8 cellular contexts compared by ENCODE assay signal in the genomic region with DNA sequence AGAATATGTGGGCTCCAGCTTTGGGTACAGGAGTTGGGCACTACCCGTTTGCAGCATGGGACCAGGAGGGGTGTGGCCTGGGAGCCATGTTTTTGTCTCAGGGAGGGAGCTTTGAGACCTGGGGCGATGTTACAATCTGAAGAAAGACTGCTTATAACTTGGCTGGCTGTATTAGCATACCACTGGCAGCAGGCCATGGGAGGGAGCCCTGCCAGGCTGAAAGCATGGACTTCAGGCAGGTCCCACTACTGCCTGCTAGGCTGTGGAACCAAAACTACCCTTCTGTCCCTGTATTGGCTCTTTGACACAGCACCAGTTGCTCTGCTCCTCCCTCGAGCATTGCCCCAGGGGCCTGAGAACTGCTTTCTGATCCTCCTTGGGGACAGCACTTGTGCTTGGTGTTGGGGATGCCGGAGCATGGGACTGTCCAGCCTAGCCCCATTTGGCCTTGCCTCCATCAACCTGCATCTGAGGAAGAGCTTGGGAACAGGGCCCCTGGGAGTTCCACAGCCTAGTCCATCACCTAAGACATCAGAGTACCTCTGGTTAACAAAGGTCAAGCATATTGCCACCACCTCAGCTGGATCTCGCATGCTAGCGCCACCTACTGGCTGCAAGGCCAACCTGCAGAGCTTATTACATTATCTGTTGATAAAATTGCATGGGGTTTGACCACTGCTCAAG.
DNase-seq lines count a peak whose midpoint lies in the region; ATAC-seq and TF ChIP-seq lines count a peak whose summit lies in the region.

No MANE protein-coding gene starts in this region.

- no peak overlapping the region for H3K27ac ChIP-seq in dorsolateral prefrontal cortex

- H3K9me3 Mint-ChIP-seq in activated naive CD4-positive, alpha-beta T cell treated with anti-CD3 and anti-CD28 coated beads for 36 hours, result peaks cover 20% of the 10 kb centered on the region
- peaks cover 19% of the 10 kb centered on the region for H3K9me3 Mint-ChIP-seq in neural crest cell

- no peaks in the 10 kb centered on the region for H3K27me3 ChIP-seq in dorsolateral prefrontal cortex

- ATAC-seq in HG03066 (IDR thresholded peaks at IDR 0.05; ENCODE audit: low read depth, unreplicated experiment), result peak; percentile 58
- no peak for ATAC-seq in GM18867 (IDR thresholded peaks at IDR 0.05; ENCODE audit: unreplicated experiment)

- no peak overlapping the region for H3K27ac Mint-ChIP-seq in activated naive CD4-positive, alpha-beta T cell treated with anti-CD3 and anti-CD28 coated beads for 36 hours
- no peak overlapping the region for H3K27ac Mint-ChIP-seq in neural crest cell (ENCODE audit: unreplicated experiment)

- peaks cover 1% of the 10 kb centered on the region for H3K36me3 Mint-ChIP-seq in activated naive CD4-positive, alpha-beta T cell treated with anti-CD3 and anti-CD28 coated beads for 36 hours (ENCODE audit: low read depth)
- H3K36me3 Mint-ChIP-seq in neural crest cell (ENCODE audit: low read depth), result peaks cover 35% of the 10 kb centered on the region

- H3K27me3 Mint-ChIP-seq in activated naive CD4-positive, alpha-beta T cell treated with anti-CD3 and anti-CD28 coated beads for 36 hours (ENCODE audit: low read depth), result no peaks in the 10 kb centered on the region
- H3K27me3 Mint-ChIP-seq in neural crest cell (ENCODE audit: low read depth), result no peaks in the 10 kb centered on the region

- peak; percentile 49 for DNase-seq in activated naive CD4-positive, alpha-beta T cell treated with anti-CD3 and anti-CD28 coated beads for 36 hours
- DNase-seq in activated naive CD4-positive, alpha-beta T cell (lab: John Stamatoyannopoulos, UW), result no peak
- DNase-seq in SKM-1 (lab: John Stamatoyannopoulos, UW; ENCODE audit: unreplicated experiment) (peak; percentile 4), dorsolateral prefrontal cortex (peak in 1 of 10 donors; percentile 35), neural crest cell (ENCODE audit: low read depth, low spot score) (peak; percentile 4), NCI-H2107 treated with DMSO at 0.1 percent for 48 hours (lab: John Stamatoyannopoulos, UW; ENCODE audit: unreplicated experiment) (no peak)

- TF ChIP-seq CTCF in dorsolateral prefrontal cortex (IDR thresholded peaks at IDR 0.05 in 54 of 56, conservative IDR thresholded peaks at IDR 0.05 in 2 of 56; ENCODE audit: low read depth in 1 of 56, partially characterized antibody in 56 of 56) (peak in 30 of 56 donors; percentile 11 to 43 (median 23)), neural crest cell (conservative IDR thresholded peaks at IDR 0.05) (peak; percentile 69)

- H3K4me1 Mint-ChIP-seq in activated naive CD4-positive, alpha-beta T cell treated with anti-CD3 and anti-CD28 coated beads for 36 hours (ENCODE audit: low read depth), result no peaks in the 10 kb centered on the region
- H3K4me1 Mint-ChIP-seq in neural crest cell, result no peaks in the 10 kb centered on the region

- intact Hi-C loops in activated naive CD4-positive, alpha-beta T cell treated with anti-CD3 and anti-CD28 coated beads for 36 hours (cut with micrococcal nuclease), result loop anchor here (1.0 to 2.0 kb wide), 2 partner anchors 214 to 318 kb away; no protein-coding TSS in a partner anchor
- intact Hi-C loops in dorsolateral prefrontal cortex (cut with DNase I), result no loop called here

- no peak overlapping the region for H3K4me3 Mint-ChIP-seq in activated naive CD4-positive, alpha-beta T cell treated with anti-CD3 and anti-CD28 coated beads for 36 hours
- H3K4me3 Mint-ChIP-seq in neural crest cell, result no peak overlapping the region

- no peak overlapping the region for H3K4me3 ChIP-seq in dorsolateral prefrontal cortex

- CTCF ChIA-PET in activated naive CD4-positive, alpha-beta T cell treated with anti-CD3 and anti-CD28 coated beads for 36 hours (lab: Charles Lee), result interaction anchor here (0.6 to 1.6 kb wide), 20 partner anchors 8 to 448 kb away, joined by 3 to 7 read pairs (median 3); no protein-coding TSS in a partner anchor

Comparison
In these comparisons a context has a peak if more than half of its experiments do, and no peak if none do; other contexts are left out.
1. DNase-seq: peak in activated naive CD4-positive, alpha-beta T cell treated with anti-CD3 and anti-CD28 coated beads for 36 hours (single experiment), SKM-1 (single experiment) and neural crest cell (single experiment); none in activated naive CD4-positive, alpha-beta T cell (0 of 4) and NCI-H2107 treated with DMSO at 0.1 percent for 48 hours (single experiment).